Comparison of ENCODE assay signal across 8 cellular contexts in the genomic region with DNA sequence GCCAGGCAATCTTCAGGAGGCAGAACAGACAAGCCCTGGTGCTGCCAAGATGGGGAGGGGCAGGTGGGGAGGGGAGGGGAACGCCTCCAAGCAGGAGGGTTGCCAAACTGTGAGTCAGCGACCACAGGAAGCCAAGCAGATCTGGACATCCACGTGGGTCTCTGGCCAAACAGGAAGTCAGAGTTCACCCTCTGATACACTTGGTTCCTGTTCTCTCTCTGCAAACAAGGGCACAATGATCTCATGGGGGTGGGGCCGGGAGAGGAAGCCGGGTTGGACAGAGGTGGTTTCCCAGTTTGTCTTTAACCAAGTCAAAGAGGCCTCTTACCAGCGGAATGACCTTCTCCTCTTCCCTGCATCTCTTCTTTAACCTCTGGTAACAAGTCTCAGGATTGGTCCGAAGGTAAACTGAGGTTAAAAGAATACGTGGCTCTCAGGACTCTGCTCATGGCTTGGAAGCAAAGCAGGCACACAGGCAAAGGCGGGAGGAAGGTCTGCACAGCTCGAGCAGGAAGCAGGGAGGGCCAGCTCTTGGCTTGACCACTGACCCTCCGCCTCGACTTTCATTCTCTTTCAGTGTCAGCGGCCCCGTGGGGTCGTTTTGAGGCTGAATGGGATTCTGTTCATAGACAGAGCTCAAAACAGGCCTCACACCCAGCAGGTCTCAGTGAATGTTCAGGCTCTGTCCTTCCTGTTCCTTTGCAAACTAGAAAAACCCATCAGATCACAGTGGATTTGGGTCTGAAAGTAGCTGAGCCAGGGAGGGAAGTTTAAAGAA. TPM values are rescaled to one million over a fixed set of nuclear protein-coding genes. Genes with fewer than 3 reads are reported as not detected.
DNase-seq lines count a peak whose midpoint lies in the region; ATAC-seq and TF ChIP-seq lines count a peak whose summit lies in the region.

No MANE protein-coding gene starts in this region.

- no peaks in the 10 kb centered on the region for H3K9me3 Mint-ChIP-seq in memory B cell

- H3K27me3 Mint-ChIP-seq in memory B cell = no peaks in the 10 kb centered on the region

- H3K36me3 Mint-ChIP-seq in memory B cell = no peaks in the 10 kb centered on the region

- peak overlapping the region; percentile 83 to 100 (median 98) for H3K27ac ChIP-seq in dorsolateral prefrontal cortex

- no peaks in the 10 kb centered on the region for H3K27me3 ChIP-seq in dorsolateral prefrontal cortex

- intact Hi-C loops in dorsolateral prefrontal cortex (cut with DNase I) = loop anchor here (2.0 to 10.0 kb wide), 4 partner anchors 32 to 88 kb away; partner anchors contain the start of genes CKLF (in 1 of the 2), CMTM3 (in 1 of the 2) and TK2 (in 1 of the 2)

- peak overlapping the region in 46 of 59 donors; percentile 1 to 58 (median 34) for H3K4me3 ChIP-seq in dorsolateral prefrontal cortex

- peak overlapping the region; percentile 87 for H3K4me3 Mint-ChIP-seq in memory B cell

- TF ChIP-seq CTCF in dorsolateral prefrontal cortex (IDR thresholded peaks at IDR 0.05 in 54 of 56, conservative IDR thresholded peaks at IDR 0.05 in 2 of 56; ENCODE audit: low read depth in 1 of 56, partially characterized antibody in 56 of 56) = peak in 15 of 56 donors; percentile 4 to 37 (median 18)

- peak overlapping the region; percentile 100 for H3K27ac Mint-ChIP-seq in memory B cell

- DNase-seq in NCI-H2196 treated with DMSO at 0.1 percent for 48 hours (lab: John Stamatoyannopoulos, UW; ENCODE audit: unreplicated experiment) (peak; percentile 91), dorsolateral prefrontal cortex (peak; percentile 43 to 95 (median 92)), memory B cell (ENCODE audit: low spot score in 2 of 2) (peak; percentile 70 to 87), NCI-H1930 (lab: John Stamatoyannopoulos, UW) (no peak)
- DNase-seq in activated CD4-positive, alpha-beta T cell treated with anti-CD3 and anti-CD28 coated beads, Interleukin-2, amount 50 U/mL, for 1 hour = peak; percentile 70
- peak; percentile 62 for DNase-seq in stimulated activated CD8-positive, alpha-beta memory T cell treated with anti-CD3 and anti-CD28 coated beads, Interleukin-12 subunit alpha, Interleukin-12 subunit beta, amount 100 ng/mL, for 1 hour (ENCODE audit: low read depth)

- H3K4me1 Mint-ChIP-seq in memory B cell = peaks cover 50% of the 10 kb centered on the region

- ATAC-seq in GM18499 (IDR thresholded peaks at IDR 0.05; ENCODE audit: insufficient read depth, unreplicated experiment) (peak; percentile 97), HG02870 (IDR thresholded peaks at IDR 0.05; ENCODE audit: unreplicated experiment) (peak; percentile 97), memory B cell (ENCODE audit: low read depth) (peak; percentile 94)

RNA-seq across cellular contexts. Expression of gene TK2, which starts 32.9 kb away (rescaled TPM):
- total RNA-seq in dorsolateral prefrontal cortex = 10 to 100 TPM; 39.7 to 71.2 (median 51.5) TPM

RNA-seq across cellular contexts. Expression of gene CKLF, which starts 35.4 kb away (rescaled TPM):
- 10 to 100 TPM in 119 of 120 experiments, 1 to 10 TPM in 1; 9.9 to 33.4 (median 19.9) TPM for total RNA-seq in dorsolateral prefrontal cortex

RNA-seq across cellular contexts. Expression of gene CMTM1, which starts 49.2 kb away (rescaled TPM):
- 10 to 100 TPM in 61 of 120 experiments, 1 to 10 TPM in 59; 5.4 to 19.5 (median 10.1) TPM for total RNA-seq in dorsolateral prefrontal cortex

Comparison
In these comparisons a context has a peak if more than half of its experiments do, and no peak if none do; other contexts are left out.
1. DNase-seq: peak in NCI-H2196 treated with DMSO at 0.1 percent for 48 hours (single experiment), activated CD4-positive, alpha-beta T cell treated with anti-CD3 and anti-CD28 coated beads, Interleukin-2, amount 50 U/mL, for 1 hour (single experiment), dorsolateral prefrontal cortex (10 of 10), memory B cell (2 of 2) and stimulated activated CD8-positive, alpha-beta memory T cell treated with anti-CD3 and anti-CD28 coated beads, Interleukin-12 subunit alpha, Interleukin-12 subunit beta, amount 100 ng/mL, for 1 hour (single experiment); none in NCI-H1930 (0 of 2).
2. Peak in every context shown above with its lines, with median percentiles within 50 percentile points of each other: ATAC-seq.